8 cellular contexts compared by ENCODE assay signal in the genomic region with DNA sequence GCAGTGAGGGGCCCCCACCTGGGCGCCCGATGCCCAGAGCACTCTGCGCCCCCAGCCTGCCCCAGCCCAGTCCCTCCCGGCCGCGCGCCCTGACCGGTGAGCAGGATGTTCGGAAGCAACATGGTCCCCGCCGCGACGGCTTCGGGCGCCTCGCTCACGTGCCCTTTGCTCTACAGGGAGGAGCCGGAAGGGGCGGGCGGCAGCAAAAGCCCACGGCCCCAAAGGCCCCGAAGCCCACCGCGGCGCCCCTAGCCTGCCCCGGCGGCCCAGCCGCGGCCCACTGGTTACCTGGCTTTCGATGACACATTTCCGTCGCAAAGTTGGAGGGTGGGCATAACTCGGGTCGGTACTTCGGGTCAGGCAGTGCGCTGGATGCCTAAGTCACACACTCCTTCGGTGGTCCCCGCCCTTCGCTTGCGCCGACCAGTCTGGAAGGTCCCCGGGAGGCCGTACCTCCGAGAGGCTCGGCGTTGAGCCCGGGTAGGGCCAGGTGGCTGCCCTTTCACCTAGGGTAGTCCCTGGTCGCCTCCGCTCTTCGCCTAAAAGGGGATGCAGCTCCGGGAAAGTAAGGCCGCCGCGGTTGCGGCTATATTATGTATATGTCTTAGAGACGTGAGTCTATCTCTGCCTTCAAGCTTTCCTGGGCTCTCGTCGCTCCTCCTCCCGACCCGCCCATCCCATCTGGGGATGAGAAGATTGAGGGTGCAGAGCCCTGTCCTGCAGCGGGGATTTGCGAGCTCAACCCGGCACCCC. TPM values are rescaled to one million over a fixed set of nuclear protein-coding genes. Genes with fewer than 3 reads are reported as not detected.
DNase-seq lines count a peak whose midpoint lies in the region; ATAC-seq and TF ChIP-seq lines count a peak whose summit lies in the region.

Gene AK6, minus strand, starts transcription at position 152 of the 753 bp plus-strand sequence. Its CDS starts 30 bp downstream, at position 122.
Gene RAD17, plus strand, starts transcription at position 450 of the 753 bp plus-strand sequence. CDS start 2,391 bp downstream, outside the sequence.
A gene with protein sequence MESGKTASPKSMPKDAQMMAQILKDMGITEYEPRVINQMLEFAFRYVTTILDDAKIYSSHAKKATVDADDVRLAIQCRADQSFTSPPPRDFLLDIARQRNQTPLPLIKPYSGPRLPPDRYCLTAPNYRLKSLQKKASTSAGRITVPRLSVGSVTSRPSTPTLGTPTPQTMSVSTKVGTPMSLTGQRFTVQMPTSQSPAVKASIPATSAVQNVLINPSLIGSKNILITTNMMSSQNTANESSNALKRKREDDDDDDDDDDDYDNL (minus strand): TSS at position 152 of the 753 bp plus-strand sequence. CDS start 3,783 bp downstream, outside the sequence.

- H3K4me2 ChIP-seq in trophoblast cell (ENCODE audit: low read length): peak within 1 kb of the TSS; percentile 99

- peak within 1 kb of the TSS; percentile 71 for H3K18ac ChIP-seq in trophoblast cell (ENCODE audit: low read length)

- H3K27ac ChIP-seq in trophoblast cell (ENCODE audit: low read depth, low read length) (peak within 1 kb of the TSS; percentile 98), transverse colon (peak within 1 kb of the TSS; percentile 91 to 98 (median 94))

- in situ Hi-C loops in transverse colon (cut with MboI; ENCODE audit: low pct_ligation_motif_present in 1 of 4, low pct_unique_long_range_greater_than_20kb in 1 of 4, low sequenced_read_pairs in 3 of 4): no loop called here

- H2AFZ ChIP-seq in trophoblast cell (ENCODE audit: insufficient read depth, low read length, poor library complexity): peak within 1 kb of the TSS; percentile 71

- H3K9me3 ChIP-seq in adipocyte (ENCODE audit: control insufficient read depth, low read length) (no peaks in the 10 kb centered on the region), trophoblast cell (ENCODE audit: insufficient read depth, low read depth, low read length) (no peaks in the 10 kb centered on the region), transverse colon (no peaks in the 10 kb centered on the region)

- peak; percentile 88 for ATAC-seq in HG02763 (IDR thresholded peaks at IDR 0.05; ENCODE audit: unreplicated experiment)

- H3K4me3 ChIP-seq in GM12865 (ENCODE audit: low read depth, low read length) (peak within 1 kb of the TSS; percentile 91), adipocyte (ENCODE audit: low read length) (peak within 1 kb of the TSS; percentile 95), trophoblast cell (ENCODE audit: low read depth, low read length) (peak within 1 kb of the TSS; percentile 89), transverse colon (peak within 1 kb of the TSS; percentile 71 to 88 (median 82))

- no peak within 1 kb of the TSS for H2BK12ac ChIP-seq in trophoblast cell (ENCODE audit: low read length)

- peak within 1 kb of the TSS; percentile 87 for H2BK120ac ChIP-seq in trophoblast cell (ENCODE audit: insufficient read depth, low read length, poor library complexity)

- peaks cover 26% of the 10 kb centered on the region for H3K36me3 ChIP-seq in adipocyte (ENCODE audit: control insufficient read depth, insufficient read depth, low read length, severe bottlenecking)
- H3K36me3 ChIP-seq in trophoblast cell (ENCODE audit: control insufficient read depth in 1 of 2, insufficient read depth in 2 of 2, low read length in 2 of 2): peaks cover 7 to 11% of the 10 kb centered on the region in 2 experiments
- H3K36me3 ChIP-seq in transverse colon: peaks cover 0 to 3% (median under 1%) of the 10 kb centered on the region in 4 donors

- peaks cover 8% of the 10 kb centered on the region for H3K79me1 ChIP-seq in trophoblast cell (ENCODE audit: low read length)

- no peak within 1 kb of the TSS for H2AK5ac ChIP-seq in trophoblast cell (ENCODE audit: low read length)

- H4K12ac ChIP-seq in trophoblast cell (ENCODE audit: low read depth, low read length): peak within 1 kb of the TSS; percentile 97

- DNase-seq in GM12865 (ENCODE audit: low read depth): peak; percentile 96
- DNase-seq in NCI-H1417 treated with DMSO at 0.1 percent for 48 hours (lab: John Stamatoyannopoulos, UW): peak; percentile 30
- peak; percentile 87 for DNase-seq in SW480 (ENCODE audit: low spot score)
- DNase-seq in adipocyte (ENCODE audit: low read depth): peak; percentile 95
- peak; percentile 97 for DNase-seq in cardiac septum (ENCODE audit: low spot score)
- peak; percentile 89 to 91 for DNase-seq in trophoblast cell
- peak; percentile 94 for DNase-seq in transverse colon

- WGBS in trophoblast cell (ENCODE audit: extremely low coverage, insufficient coverage, insufficient read length): no CpG with 5 or more reads among the region's 63 CpGs
- WGBS in transverse colon (ENCODE audit: low coverage in 1 of 2), 2 donors: 0 to 1% methylated on average over 4 to 58 of the region's 63 CpGs

- peak within 1 kb of the TSS; percentile 87 for H4K8ac ChIP-seq in trophoblast cell (ENCODE audit: low read depth, low read length)

- peak within 1 kb of the TSS; percentile 98 for H3K4ac ChIP-seq in trophoblast cell (ENCODE audit: low read depth, low read length)

- TF ChIP-seq CTCF in GM12865 (IDR thresholded peaks at IDR 0.05; ENCODE audit: insufficient read depth, low read depth, low read length, missing control alignments) (no peak), transverse colon (IDR thresholded peaks at IDR 0.05) (no peak)

- H3K79me2 ChIP-seq in trophoblast cell (ENCODE audit: control insufficient read depth, insufficient read depth, low read length, poor library complexity): peaks cover 15% of the 10 kb centered on the region

- intact Hi-C loops in cardiac septum (cut with DNase I): loop anchor here (10.0 kb wide), 2 partner anchors 255 to 275 kb away; partner anchors contain the start of gene SLC30A5
- intact Hi-C loops in transverse colon (cut with DNase I; ENCODE audit: low total_unique reads): no loop called here

- H3K23ac ChIP-seq in trophoblast cell (ENCODE audit: low read length): peak within 1 kb of the TSS; percentile 74

- H4K91ac ChIP-seq in trophoblast cell (ENCODE audit: low read depth, low read length): peak within 1 kb of the TSS; percentile 88

- H3K4me1 ChIP-seq in adipocyte (ENCODE audit: control insufficient read depth, insufficient read depth, low read length) (peaks cover 24% of the 10 kb centered on the region), trophoblast cell (ENCODE audit: control insufficient read depth in 1 of 2, insufficient read depth in 2 of 2, low read length in 2 of 2) (peaks cover 0 to 2% of the 10 kb centered on the region in 2 experiments), transverse colon (peaks cover 17 to 37% (median 27%) of the 10 kb centered on the region in 4 donors)

- H3K27me3 ChIP-seq in adipocyte (replicated peaks; ENCODE audit: control insufficient read depth, insufficient read depth, low read length): no peaks in the 10 kb centered on the region
- no peaks in the 10 kb centered on the region for H3K27me3 ChIP-seq in trophoblast cell (ENCODE audit: insufficient read depth, low read length)
- H3K27me3 ChIP-seq in transverse colon: no peaks in the 10 kb centered on the region

- peak within 1 kb of the TSS; percentile 83 for H3K14ac ChIP-seq in trophoblast cell (ENCODE audit: low read length)

- peak within 1 kb of the TSS; percentile 99 for H3K9ac ChIP-seq in adipocyte (ENCODE audit: low read length)
- H3K9ac ChIP-seq in trophoblast cell (ENCODE audit: low read length): peak within 1 kb of the TSS; percentile 98

- TF ChIP-seq EP300 in transverse colon (IDR thresholded peaks at IDR 0.05; ENCODE audit: low read depth): no peak

- peak within 1 kb of the TSS; percentile 94 for H2BK5ac ChIP-seq in trophoblast cell (ENCODE audit: low read depth, low read length, poor library complexity)

- peak; percentile 82 for TF ChIP-seq POLR2A in transverse colon (IDR thresholded peaks at IDR 0.05)

RNA-seq across cellular contexts. Expression of gene AK6, which starts in this region (rescaled TPM):
- total RNA-seq in cardiac septum (35.1 TPM), transverse colon (100 to 1,000 TPM in 1 of 4 donors, 10 to 100 TPM in 3; 16.1 to 103 (median 20.0) TPM)
- 46.9 and 52.0 TPM in 2 replicates for polyA plus RNA-seq in trophoblast cell (2013)

RNA-seq across cellular contexts. Expression of gene RAD17, which starts in this region (rescaled TPM):
- total RNA-seq in cardiac septum (22.0 TPM), transverse colon (10 to 100 TPM in 2 of 4 donors, 1 to 10 TPM in 2; 2.6 to 19.1 (median 9.8) TPM)
- 19.0 and 20.2 TPM in 2 replicates for polyA plus RNA-seq in trophoblast cell (2013)

RNA-seq across cellular contexts. Expression of the third gene that starts in this region (rescaled TPM):
- total RNA-seq in cardiac septum: 44.2 TPM
- polyA plus RNA-seq in trophoblast cell (2013): 69.8 and 70.5 TPM in 2 replicates
- total RNA-seq in transverse colon: 10 to 100 TPM; 32.1 to 79.4 (median 45.5) TPM

Comparison
In these comparisons a context has a peak if more than half of its experiments do, and no peak if none do; other contexts are left out.
1. Peak in every context shown above with its lines: DNase-seq, ATAC-seq, H3K4me3 ChIP-seq and H3K27ac ChIP-seq.
2. DNase-seq: peak in every context shown above with its lines; median percentile 97 in cardiac septum; 96 in GM12865; 95 in adipocyte; 94 in transverse colon; 90 in trophoblast cell; 87 in SW480; 30 in NCI-H1417 treated with DMSO at 0.1 percent for 48 hours.